In the genomic region with DNA sequence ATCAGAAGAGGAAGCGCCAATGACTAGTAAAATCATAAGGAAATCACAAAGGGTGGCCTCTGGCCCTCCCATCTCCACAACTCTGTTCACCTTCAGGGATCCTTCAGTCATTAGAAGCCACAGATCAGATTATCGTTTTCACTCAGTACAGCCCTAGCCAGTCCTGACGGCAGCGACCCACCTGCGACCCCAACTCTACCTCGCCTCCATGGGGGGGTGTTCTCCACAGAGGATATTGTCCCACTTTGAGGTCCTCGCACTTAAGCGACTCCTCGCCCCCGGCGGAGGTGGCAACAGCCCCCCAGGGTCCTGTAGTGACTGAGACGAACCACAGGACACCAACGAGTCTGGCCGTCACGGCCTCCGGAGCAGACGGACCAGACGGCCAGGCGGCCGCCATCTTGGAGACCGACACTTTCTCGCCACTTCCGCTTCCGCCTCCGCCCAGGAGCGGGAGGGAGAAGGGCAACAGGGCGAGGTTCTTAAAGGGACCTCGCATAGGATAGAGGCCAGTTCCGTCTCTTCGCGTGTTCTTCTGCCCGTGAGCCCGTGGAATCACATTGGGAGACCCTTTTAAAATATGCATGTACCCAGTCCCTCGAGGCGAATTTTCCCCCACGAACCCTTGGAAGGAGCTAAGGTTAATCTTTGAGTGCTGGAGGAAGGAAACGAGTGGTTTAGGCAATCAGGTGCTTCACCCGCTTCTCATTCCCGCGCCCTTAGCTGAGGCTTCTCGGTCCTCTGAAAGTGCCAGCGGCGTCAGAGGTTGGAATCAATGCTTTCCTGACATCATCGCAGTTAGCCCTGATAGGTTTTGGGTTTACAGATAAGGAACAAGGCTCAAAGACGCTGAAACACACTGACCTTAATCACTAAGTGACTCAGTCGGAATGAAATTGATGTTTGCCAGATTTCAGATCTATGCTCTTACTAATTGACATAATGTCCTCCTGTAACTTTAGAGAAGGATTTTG, we compare ENCODE assay signal across 1 cellular context.
TF ChIP-seq lines count a peak whose summit lies in the region.

A gene (minus strand): TSS at position 421 of the 974 bp plus-strand sequence. CDS start 21 bp downstream, at position 400.

TF ChIP-seq in WTC11, 78 proteins besides CTCF, POLR2A, EP300 and RAD21 (continued from another document):
- TF ChIP-seq, protein P1, sequence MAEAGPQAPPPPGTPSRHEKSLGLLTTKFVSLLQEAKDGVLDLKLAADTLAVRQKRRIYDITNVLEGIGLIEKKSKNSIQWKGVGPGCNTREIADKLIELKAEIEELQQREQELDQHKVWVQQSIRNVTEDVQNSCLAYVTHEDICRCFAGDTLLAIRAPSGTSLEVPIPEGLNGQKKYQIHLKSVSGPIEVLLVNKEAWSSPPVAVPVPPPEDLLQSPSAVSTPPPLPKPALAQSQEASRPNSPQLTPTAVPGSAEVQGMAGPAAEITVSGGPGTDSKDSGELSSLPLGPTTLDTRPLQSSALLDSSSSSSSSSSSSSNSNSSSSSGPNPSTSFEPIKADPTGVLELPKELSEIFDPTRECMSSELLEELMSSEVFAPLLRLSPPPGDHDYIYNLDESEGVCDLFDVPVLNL (CRISPR knock-in tag; IDR thresholded peaks at IDR 0.05; ENCODE audit: borderline replicate concordance, low read depth) = 0 out of 2 replicates have a peak, but pooled peaks have one; percentile 53
- TF ChIP-seq, protein P2, sequence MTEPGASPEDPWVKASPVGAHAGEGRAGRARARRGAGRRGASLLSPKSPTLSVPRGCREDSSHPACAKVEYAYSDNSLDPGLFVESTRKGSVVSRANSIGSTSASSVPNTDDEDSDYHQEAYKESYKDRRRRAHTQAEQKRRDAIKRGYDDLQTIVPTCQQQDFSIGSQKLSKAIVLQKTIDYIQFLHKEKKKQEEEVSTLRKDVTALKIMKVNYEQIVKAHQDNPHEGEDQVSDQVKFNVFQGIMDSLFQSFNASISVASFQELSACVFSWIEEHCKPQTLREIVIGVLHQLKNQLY (CRISPR knock-in tag; IDR thresholded peaks at IDR 0.05) = no peak
- no peak for TF ChIP-seq NFYB (CRISPR knock-in tag; conservative IDR thresholded peaks at IDR 0.05; ENCODE audit: low read depth)
TF ChIP-seq in WTC11: peak in this region for 24.
